15 cellular contexts compared by ENCODE assay signal in the genomic region with DNA sequence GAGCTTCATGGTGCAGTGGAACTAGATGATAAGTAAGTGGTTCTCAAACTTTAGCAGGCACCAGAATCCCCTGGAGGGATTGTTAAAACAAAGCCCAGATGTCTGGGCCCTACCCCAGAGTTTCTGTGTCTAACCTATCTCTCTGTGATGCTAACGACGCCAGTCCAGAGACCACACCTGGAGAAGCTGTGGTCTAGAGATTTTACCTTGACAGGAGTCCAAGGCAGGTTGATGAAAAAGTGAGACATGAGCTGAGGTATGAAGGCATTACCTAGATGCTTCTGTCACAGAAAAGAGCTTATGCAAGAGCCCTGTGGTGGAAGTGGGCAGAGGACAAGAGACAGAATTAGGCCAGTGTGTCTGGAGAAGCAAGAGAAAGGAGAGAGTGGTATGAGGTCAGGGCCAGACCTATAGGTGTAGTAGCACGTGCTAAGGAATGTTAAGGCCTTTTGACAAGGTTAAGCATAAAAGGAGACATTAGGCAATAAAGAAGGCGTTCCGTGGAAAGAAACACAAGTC.
DNase-seq lines count a peak whose midpoint lies in the region; ATAC-seq and TF ChIP-seq lines count a peak whose summit lies in the region.
"Had no signal": no experiment of that assay in that cellular context is flagged by ENCODE, and none has a peak within 500 bp of the region (broad histone marks: within the 10 kb centered on the region; RNA-seq: fewer than 3 reads in every experiment).

No MANE protein-coding gene starts in this region.

- no peaks in the 10 kb centered on the region for H3K9me3 ChIP-seq in T-helper 17 cell (ENCODE audit: control insufficient read depth, low read length, poor library complexity, severe bottlenecking)
- H3K9me3 ChIP-seq in hepatocyte (ENCODE audit: low read depth): no peaks in the 10 kb centered on the region
- H3K9me3 ChIP-seq in CD8-positive, alpha-beta T cell (ENCODE audit: low read length): no peaks in the 10 kb centered on the region

- H4K20me1 ChIP-seq in GM23338 (replicated peaks; ENCODE audit: insufficient read depth) (no peaks in the 10 kb centered on the region), hepatocyte (ENCODE audit: insufficient read depth, poor library complexity, severe bottlenecking) (no peaks in the 10 kb centered on the region)

- H3K79me2 ChIP-seq in GM23338 (replicated peaks; ENCODE audit: insufficient read depth): no peaks in the 10 kb centered on the region
- no peaks in the 10 kb centered on the region for H3K79me2 ChIP-seq in hepatocyte

- no peak overlapping the region for H2AFZ ChIP-seq in GM23338
- no peak overlapping the region for H2AFZ ChIP-seq in hepatocyte

- H3K4me3 ChIP-seq in GM23338 (no peak overlapping the region), hepatocyte (no peak overlapping the region)
- no peak overlapping the region for H3K4me3 ChIP-seq in CD8-positive, alpha-beta T cell (ENCODE audit: low read depth, low read length)

- H3K4me3 Mint-ChIP-seq in GM23338 (no peak overlapping the region), T-helper 17 cell (peak overlapping the region; percentile 28)
- H3K4me3 Mint-ChIP-seq in CD8-positive, alpha-beta T cell: no peak overlapping the region
- H3K4me3 Mint-ChIP-seq: B cell; CD4-positive, alpha-beta memory T cell had no signal

- H3K27me3 Mint-ChIP-seq in GM23338 (ENCODE audit: insufficient read depth, low read depth, poor library complexity): peaks cover 1% of the 10 kb centered on the region
- H3K27me3 Mint-ChIP-seq in T-helper 17 cell: no peaks in the 10 kb centered on the region
- H3K27me3 Mint-ChIP-seq in CD8-positive, alpha-beta T cell (ENCODE audit: low read depth): no peaks in the 10 kb centered on the region
- H3K27me3 Mint-ChIP-seq: B cell; CD4-positive, alpha-beta memory T cell had no signal

- DNase-seq in GM23338 (ENCODE audit: low spot score): peak; percentile 6
- DNase-seq in T-helper 17 cell: no peak
- no peak for DNase-seq in hepatocyte (ENCODE audit: low spot score)
- DNase-seq in ecto neural progenitor cell (ENCODE audit: low spot score): no peak
- no peak for DNase-seq in NCI-H1436 (lab: John Stamatoyannopoulos, UW)
- DNase-seq in NCI-H1105 treated with DMSO at 0.1 percent for 48 hours (lab: John Stamatoyannopoulos, UW): no peak
- no peak for DNase-seq in CD8-positive, alpha-beta T cell
- DNase-seq: CD4-positive, alpha-beta memory T cell; COR-L47; DND-41; GF-D8; HCEC 1CT; IMR-90 had no signal

- no peak overlapping the region for H3K4me2 ChIP-seq in GM23338
- no peak overlapping the region for H3K4me2 ChIP-seq in hepatocyte

- no peak overlapping the region for H3K27ac Mint-ChIP-seq in GM23338
- peak overlapping the region; percentile 62 for H3K27ac Mint-ChIP-seq in T-helper 17 cell
- no peak overlapping the region for H3K27ac Mint-ChIP-seq in CD8-positive, alpha-beta T cell
- H3K27ac Mint-ChIP-seq: B cell; CD4-positive, alpha-beta memory T cell had no signal

- H3K9me2 ChIP-seq in GM23338 (ENCODE audit: insufficient read depth) (peaks cover 10% of the 10 kb centered on the region), hepatocyte (replicated peaks; ENCODE audit: insufficient read depth) (no peaks in the 10 kb centered on the region)

- POLR2A ChIA-PET in CD8-positive, alpha-beta T cell (lab: Charles Lee): no interaction called here

- CTCF ChIA-PET in CD8-positive, alpha-beta T cell (lab: Charles Lee): no interaction called here

- H3K4me1 ChIP-seq in GM23338 (ENCODE audit: insufficient read depth): peaks cover 29% of the 10 kb centered on the region
- peaks cover 24% of the 10 kb centered on the region for H3K4me1 ChIP-seq in hepatocyte (ENCODE audit: insufficient read depth)
- H3K4me1 ChIP-seq in CD8-positive, alpha-beta T cell (ENCODE audit: insufficient read depth, low read length): no peaks in the 10 kb centered on the region

- no peaks in the 10 kb centered on the region for H3K27me3 ChIP-seq in GM23338 (ENCODE audit: insufficient read depth)
- no peaks in the 10 kb centered on the region for H3K27me3 ChIP-seq in hepatocyte
- no peaks in the 10 kb centered on the region for H3K27me3 ChIP-seq in CD8-positive, alpha-beta T cell (ENCODE audit: insufficient read depth, low read length)

- intact Hi-C loops in CD8-positive, alpha-beta T cell (cut with DNase I, micrococcal nuclease): no loop called here

- H3K36me3 Mint-ChIP-seq in GM23338 (ENCODE audit: low read depth): no peaks in the 10 kb centered on the region
- H3K36me3 Mint-ChIP-seq in T-helper 17 cell (ENCODE audit: low read depth): no peaks in the 10 kb centered on the region
- peaks cover 5% of the 10 kb centered on the region for H3K36me3 Mint-ChIP-seq in CD8-positive, alpha-beta T cell

- H3K27ac ChIP-seq in GM23338 (ENCODE audit: low read depth): no peak overlapping the region
- peak overlapping the region; percentile 27 for H3K27ac ChIP-seq in hepatocyte
- no peak overlapping the region for H3K27ac ChIP-seq in CD8-positive, alpha-beta T cell (ENCODE audit: low read depth, low read length)
- H3K27ac ChIP-seq: C4-2B had no signal

- TF ChIP-seq CTCF in GM23338 (conservative IDR thresholded peaks at IDR 0.05; ENCODE audit: low read depth in 2 of 2) (no peak), hepatocyte (IDR thresholded peaks at IDR 0.05; ENCODE audit: poor library complexity) (no peak)
- TF ChIP-seq CTCF in CD8-positive, alpha-beta T cell (IDR thresholded peaks at IDR 0.05): no peak

- 69% methylated on average over 5 of the region's 5 CpGs for WGBS in hepatocyte (ENCODE audit: low lambda C conversion rate, missing lambda C conversion rate)

- H3F3A ChIP-seq in GM23338 (replicated peaks; ENCODE audit: low read depth): no peaks in the 10 kb centered on the region

- ATAC-seq in GM23338 (no peak), T-helper 17 cell (no peak)
- ATAC-seq in CD8-positive, alpha-beta T cell: no peak

- H3K4me1 Mint-ChIP-seq in GM23338 (peaks cover 29% of the 10 kb centered on the region), T-helper 17 cell (peaks cover 4% of the 10 kb centered on the region)
- H3K4me1 Mint-ChIP-seq in CD8-positive, alpha-beta T cell (ENCODE audit: low read depth): no peaks in the 10 kb centered on the region
- H3K4me1 Mint-ChIP-seq: B cell had no signal

- no peaks in the 10 kb centered on the region for H3K9me3 Mint-ChIP-seq in GM23338
- H3K9me3 Mint-ChIP-seq in CD8-positive, alpha-beta T cell: no peaks in the 10 kb centered on the region
- H3K9me3 Mint-ChIP-seq: CD4-positive, alpha-beta memory T cell had no signal

- no peaks in the 10 kb centered on the region for H3K36me3 ChIP-seq in GM23338 (ENCODE audit: insufficient read depth)
- no peaks in the 10 kb centered on the region for H3K36me3 ChIP-seq in hepatocyte (replicated peaks; ENCODE audit: insufficient read depth, low read depth)
- H3K36me3 ChIP-seq in CD8-positive, alpha-beta T cell (ENCODE audit: insufficient read depth, low read length): no peaks in the 10 kb centered on the region

TF ChIP-seq in GM23338, 12 proteins besides CTCF, POLR2A, EP300 and RAD21:
- TF ChIP-seq JUNB (IDR thresholded peaks at IDR 0.05; ENCODE audit: unreplicated experiment): no peak
- TF ChIP-seq CREB1 (CRISPR knock-in tag; IDR thresholded peaks at IDR 0.05; ENCODE audit: low read depth): no peak
- TF ChIP-seq EZH2phosphoT487 (IDR thresholded peaks at IDR 0.05; ENCODE audit: unreplicated experiment): no peak
- no peak for TF ChIP-seq NANOG (IDR thresholded peaks at IDR 0.05; ENCODE audit: borderline replicate concordance)
- no peak for TF ChIP-seq POLR2AphosphoS5 (IDR thresholded peaks at IDR 0.05; ENCODE audit: low read depth)
- no peak for TF ChIP-seq ZNF331 (CRISPR knock-in tag; IDR thresholded peaks at IDR 0.05; ENCODE audit: low read depth)
- TF ChIP-seq STAT1 (IDR thresholded peaks at IDR 0.05; ENCODE audit: unreplicated experiment): no peak
TF ChIP-seq in GM23338: peak in this region for 0.
